ENCODE assay signal across 8 cellular contexts in genomic region chr6:170306324-170307079, GRCh38. TPM values are rescaled to one million over a fixed set of nuclear protein-coding genes. Genes with fewer than 3 reads are reported as not detected.
DNase-seq lines count a peak whose midpoint lies in the region; TF ChIP-seq lines count a peak whose summit lies in the region.

A gene with protein sequence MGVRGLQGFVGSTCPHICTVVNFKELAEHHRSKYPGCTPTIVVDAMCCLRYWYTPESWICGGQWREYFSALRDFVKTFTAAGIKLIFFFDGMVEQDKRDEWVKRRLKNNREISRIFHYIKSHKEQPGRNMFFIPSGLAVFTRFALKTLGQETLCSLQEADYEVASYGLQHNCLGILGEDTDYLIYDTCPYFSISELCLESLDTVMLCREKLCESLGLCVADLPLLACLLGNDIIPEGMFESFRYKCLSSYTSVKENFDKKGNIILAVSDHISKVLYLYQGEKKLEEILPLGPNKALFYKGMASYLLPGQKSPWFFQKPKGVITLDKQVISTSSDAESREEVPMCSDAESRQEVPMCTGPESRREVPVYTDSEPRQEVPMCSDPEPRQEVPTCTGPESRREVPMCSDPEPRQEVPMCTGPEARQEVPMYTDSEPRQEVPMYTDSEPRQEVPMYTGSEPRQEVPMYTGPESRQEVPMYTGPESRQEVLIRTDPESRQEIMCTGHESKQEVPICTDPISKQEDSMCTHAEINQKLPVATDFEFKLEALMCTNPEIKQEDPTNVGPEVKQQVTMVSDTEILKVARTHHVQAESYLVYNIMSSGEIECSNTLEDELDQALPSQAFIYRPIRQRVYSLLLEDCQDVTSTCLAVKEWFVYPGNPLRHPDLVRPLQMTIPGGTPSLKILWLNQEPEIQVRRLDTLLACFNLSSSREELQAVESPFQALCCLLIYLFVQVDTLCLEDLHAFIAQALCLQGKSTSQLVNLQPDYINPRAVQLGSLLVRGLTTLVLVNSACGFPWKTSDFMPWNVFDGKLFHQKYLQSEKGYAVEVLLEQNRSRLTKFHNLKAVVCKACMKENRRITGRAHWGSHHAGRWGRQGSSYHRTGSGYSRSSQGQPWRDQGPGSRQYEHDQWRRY (plus strand): TSS chr6:170306758. CDS start chr6:170317391, 10,633 bp downstream.

- DNase-seq in CMK (ENCODE audit: low read depth) (peak; percentile 87), GM20000 (ENCODE audit: low spot score) (peak; percentile 99), HS-5 (ENCODE audit: low read depth) (peak; percentile 66), NK-92 (lab: John Stamatoyannopoulos, UW; ENCODE audit: unreplicated experiment) (peak; percentile 83), lung microvascular endothelial cell (ENCODE audit: low read depth in 2 of 2) (peak; percentile 96 to 97)
- DNase-seq in activated CD8-positive, alpha-beta memory T cell treated with anti-CD3 and anti-CD28 coated beads for 1 hour (ENCODE audit: extremely low read depth in 1 of 2, low read depth in 1 of 2) = peak; percentile 88 to 93
- peak; percentile 88 to 93 (median 93) for DNase-seq in stimulated activated CD4-positive, alpha-beta T cell treated with anti-CD3 and anti-CD28 coated beads, TNF-alpha, amount 100 ng/mL, for 4 hours (ENCODE audit: low read depth in 3 of 3)

- peaks cover 13% of the 10 kb centered on the region for H3K27me3 ChIP-seq in ectodermal cell (ENCODE audit: control insufficient read depth, insufficient read depth, low read length, poor library complexity, severe bottlenecking)

- no peak for TF ChIP-seq CTCF in GM20000 (IDR thresholded peaks at IDR 0.05; ENCODE audit: extremely low read depth, missing control alignments)

- 1% methylated on average over 97 of the region's 97 CpGs for WGBS in ectodermal cell, 2 experiments

- peak within 1 kb of the TSS; percentile 73 for H3K4me3 ChIP-seq in ectodermal cell (ENCODE audit: insufficient read depth, low read depth, low read length)

- H3K36me3 ChIP-seq in ectodermal cell (ENCODE audit: control insufficient read depth, insufficient read depth, low read length) = no peaks in the 10 kb centered on the region

- peak within 1 kb of the TSS; percentile 21 for H3K27ac ChIP-seq in ectodermal cell (ENCODE audit: insufficient read depth, low read depth, low read length, poor library complexity, severe bottlenecking)

- peaks cover 20% of the 10 kb centered on the region for H3K4me1 ChIP-seq in ectodermal cell (ENCODE audit: control insufficient read depth, insufficient read depth, low read length)

- H3K9me3 ChIP-seq in ectodermal cell (ENCODE audit: control insufficient read depth, low read length) = peaks cover under 1% of the 10 kb centered on the region

RNA-seq across cellular contexts. Expression of the gene that starts here (rescaled TPM):
- polyA plus RNA-seq in ectodermal cell (2013, experiment 1 of 4) = 30.6 TPM
- polyA plus RNA-seq in ectodermal cell (2013, experiment 2 of 4) = 33.5 TPM
- polyA plus RNA-seq in ectodermal cell (2013, experiment 3 of 4) = 20.1 TPM
- 21.9 TPM for polyA plus RNA-seq in ectodermal cell (2013, experiment 4 of 4)
- total RNA-seq in lung microvascular endothelial cell = 9.4 and 10.9 TPM in 2 replicates

Comparison
In these comparisons a context has a peak if more than half of its experiments do, and no peak if none do; other contexts are left out.
1. Peak in every context shown above with its lines: DNase-seq, H3K4me3 ChIP-seq and H3K27ac ChIP-seq.